Comparison of ENCODE assay signal across 8 cellular contexts in the genomic region with DNA sequence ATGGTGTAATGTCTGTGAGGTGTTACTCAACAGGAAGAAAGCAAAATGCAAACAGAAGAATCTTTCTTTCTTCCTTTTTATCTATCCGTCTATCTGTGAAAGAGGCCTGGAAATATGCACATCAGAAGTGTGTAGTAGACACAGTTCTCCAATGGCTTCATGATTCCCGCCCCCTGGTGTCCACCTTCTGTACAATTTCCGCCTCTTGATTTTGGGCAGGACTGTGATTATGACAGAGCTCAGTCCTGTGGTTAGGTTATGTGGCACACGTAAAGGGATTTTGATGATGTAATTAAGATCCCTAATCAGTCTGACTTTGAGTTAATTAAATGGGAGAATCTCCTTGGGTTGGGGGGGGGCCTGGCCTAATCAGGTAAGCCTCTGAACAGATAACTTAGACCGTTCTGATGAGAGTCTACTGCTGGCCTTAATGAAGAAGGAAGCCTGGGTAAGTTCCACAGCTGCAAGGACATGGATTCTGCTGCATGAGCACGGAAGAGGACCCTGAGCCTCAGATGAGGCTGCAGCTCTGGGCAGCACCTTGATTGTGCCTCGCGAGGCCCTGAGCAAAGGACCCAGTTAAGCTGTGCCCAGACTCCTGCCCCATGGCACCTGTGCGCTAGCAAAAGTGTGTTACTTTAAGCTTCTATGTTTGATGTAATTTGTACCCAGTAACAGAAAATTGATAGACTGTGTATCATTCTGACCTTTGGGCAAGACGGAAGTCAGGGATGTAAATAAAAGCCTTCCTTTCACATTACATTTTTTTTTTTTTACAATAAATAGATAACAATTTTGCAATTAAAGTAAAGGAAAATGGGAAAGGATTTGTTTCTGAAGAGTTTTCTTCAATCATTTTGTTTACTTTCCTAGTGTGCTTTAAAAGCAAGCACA. TPM values are rescaled to one million over a fixed set of nuclear protein-coding genes. Genes with fewer than 3 reads are reported as not detected.
DNase-seq lines count a peak whose midpoint lies in the region; ATAC-seq, FAIRE-seq and TF ChIP-seq lines count a peak whose summit lies in the region.

No MANE protein-coding gene starts in this region.

- no peak overlapping the region for H3K4me2 ChIP-seq in HepG2 (ENCODE audit: low read depth, low read length)

- H3K36me3 ChIP-seq in HepG2 (replicated peaks in 1 of 2; ENCODE audit: control insufficient read depth in 1 of 2, insufficient read depth in 2 of 2, low read length in 2 of 2) (no peaks in the 10 kb centered on the region), esophagus squamous epithelium (no peaks in the 10 kb centered on the region)

- TF ChIP-seq CTCF in HepG2 (CRISPR knock-in tag; IDR thresholded peaks at IDR 0.05) (peak; percentile 64), esophagus squamous epithelium (IDR thresholded peaks at IDR 0.05) (peak in 1 of 6 experiments; percentile 24)

- peak; percentile 81 for FAIRE-seq in HepG2 (lab: Jason Lieb, UNC)

- TF ChIP-seq POLR2A in HepG2 (IDR thresholded peaks at IDR 0.05; ENCODE audit: insufficient read depth in 1 of 2, low read depth in 2 of 2, low read length in 2 of 2) (no peak), esophagus squamous epithelium (IDR thresholded peaks at IDR 0.05) (no peak)

- H3K4me3 ChIP-seq in HepG2 (replicated peaks in 1 of 3; ENCODE audit: insufficient read depth in 1 of 3, low read depth in 2 of 3, low read length in 3 of 3), result no peak overlapping the region
- no peak overlapping the region for H3K4me3 ChIP-seq in esophagus squamous epithelium

- H3K9me3 ChIP-seq in HepG2 (ENCODE audit: low read length), result no peaks in the 10 kb centered on the region
- no peaks in the 10 kb centered on the region for H3K9me3 ChIP-seq in esophagus squamous epithelium

- no peaks in the 10 kb centered on the region for H3K79me2 ChIP-seq in HepG2 (ENCODE audit: insufficient read depth, low read length)

- H3K27me3 ChIP-seq in HepG2 (ENCODE audit: control insufficient read depth in 1 of 2, insufficient read depth in 2 of 2, low read length in 2 of 2) (no peaks in the 10 kb centered on the region), esophagus squamous epithelium (peaks cover 0 to 11% (median 0%) of the 10 kb centered on the region in 4 donors)

- peaks cover 6% of the 10 kb centered on the region; the same call in 1 of the 2 replicates for H3K4me1 ChIP-seq in HepG2 (ENCODE audit: insufficient read depth, low read length)
- H3K4me1 ChIP-seq in esophagus squamous epithelium, result peaks cover 0 to 8% (median 0%) of the 10 kb centered on the region in 3 donors

- POLR2A ChIA-PET in HepG2 (lab: Yijun Ruan, JAX), result no interaction called here

- peak; percentile 50 for TF ChIP-seq RAD21 in HepG2 (CRISPR knock-in tag; IDR thresholded peaks at IDR 0.05)

- H3K9ac ChIP-seq in HepG2 (ENCODE audit: insufficient read depth, low read depth, low read length), result no peak overlapping the region

- TF ChIP-seq EP300 in HepG2 (IDR thresholded peaks at IDR 0.05; ENCODE audit: low read depth in 2 of 2, low read length in 2 of 2), result no peak
- TF ChIP-seq EP300 in HepG2 (CRISPR knock-in tag; IDR thresholded peaks at IDR 0.05; ENCODE audit: borderline replicate concordance), result no peak

- intact Hi-C loops in HepG2 (cut with micrococcal nuclease; ENCODE audit: unreplicated experiment), result loop anchor here (1.0 kb wide), 1 partner anchor 65 kb away; no protein-coding TSS in a partner anchor
- intact Hi-C loops in esophagus squamous epithelium (cut with DNase I), result no loop called here

- WGBS in HepG2 (ENCODE audit: low lambda C conversion rate), result 45% methylated on average over 10 of the region's 10 CpGs
- WGBS in esophagus squamous epithelium, 2 donors, result 73 to 86% methylated on average over 10 of the region's 10 CpGs

- H2AFZ ChIP-seq in HepG2 (ENCODE audit: low read length), result no peak overlapping the region

- H3K27ac ChIP-seq in HepG2 (ENCODE audit: extremely low read length, insufficient read depth, low read length) (no peak overlapping the region), esophagus squamous epithelium (no peak overlapping the region)

- BruUV-seq in HepG2 (replicated peaks; lab: Mats Ljungman, UMichigan), result no TSS peak

- ATAC-seq in HepG2 (peak; percentile 97), GM21576 (IDR thresholded peaks at IDR 0.05; ENCODE audit: unreplicated experiment) (no peak), HG03097 (IDR thresholded peaks at IDR 0.05; ENCODE audit: low FRiP score, unreplicated experiment) (no peak)

- in situ Hi-C loops in HepG2 (cut with HindIII; ENCODE audit: extremely low pct_ligation_motif_present, low pct_unique_long_range_greater_than_20kb), result loop anchor here (10.0 kb wide), 1 partner anchor 224 kb away; no protein-coding TSS in a partner anchor

- CTCF ChIA-PET in HepG2 (lab: Yijun Ruan, JAX; ENCODE audit: low intra/inter-chr PET ratio, low total read pairs), result interaction anchor here (0.7 to 3.0 kb wide), 5 partner anchors 37 to 224 kb away, joined by 3 to 32 read pairs (median 6); no protein-coding TSS in a partner anchor

- no peaks in the 10 kb centered on the region for H4K20me1 ChIP-seq in HepG2 (ENCODE audit: insufficient read depth, low read length)

- peak; percentile 59 for DNase-seq in ELR (ENCODE audit: low read depth)
- DNase-seq in HuH-7 (ENCODE audit: low spot score), result peak; percentile 59
- peak; percentile 11 for DNase-seq in SKM-1 (lab: John Stamatoyannopoulos, UW; ENCODE audit: unreplicated experiment)
- peak; percentile 72 for DNase-seq in HepG2 (ENCODE audit: low spot score)
- DNase-seq in esophagus squamous epithelium (lab: John Stamatoyannopoulos, UW), result no peak
- no peak for DNase-seq in T-helper 9 cell

TF ChIP-seq in HepG2, 621 proteins besides CTCF, POLR2A, EP300 and RAD21 (continues in another document):
- TF ChIP-seq CEBPG (CRISPR knock-in tag; IDR thresholded peaks at IDR 0.05), result 0 out of 2 replicates have a peak, but pooled peaks have one; percentile 5
- no peak for TF ChIP-seq SALL2 (CRISPR knock-in tag; IDR thresholded peaks at IDR 0.05)
- TF ChIP-seq, protein P1, sequence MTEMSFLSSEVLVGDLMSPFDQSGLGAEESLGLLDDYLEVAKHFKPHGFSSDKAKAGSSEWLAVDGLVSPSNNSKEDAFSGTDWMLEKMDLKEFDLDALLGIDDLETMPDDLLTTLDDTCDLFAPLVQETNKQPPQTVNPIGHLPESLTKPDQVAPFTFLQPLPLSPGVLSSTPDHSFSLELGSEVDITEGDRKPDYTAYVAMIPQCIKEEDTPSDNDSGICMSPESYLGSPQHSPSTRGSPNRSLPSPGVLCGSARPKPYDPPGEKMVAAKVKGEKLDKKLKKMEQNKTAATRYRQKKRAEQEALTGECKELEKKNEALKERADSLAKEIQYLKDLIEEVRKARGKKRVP (CRISPR knock-in tag; IDR thresholded peaks at IDR 0.05), result 0 out of 4 replicates have a peak, but pooled peaks of 1 of the 2 experiments have one; percentile 27
- TF ChIP-seq STAG1 (CRISPR knock-in tag; IDR thresholded peaks at IDR 0.05), result peak; percentile 66
- TF ChIP-seq KDM3A (CRISPR knock-in tag; IDR thresholded peaks at IDR 0.05; ENCODE audit: low read depth), result no peak
- peak; percentile 87 for TF ChIP-seq SMC3 (IDR thresholded peaks at IDR 0.05; ENCODE audit: low read length)
- no peak for TF ChIP-seq ELF4 (CRISPR knock-in tag; IDR thresholded peaks at IDR 0.05; ENCODE audit: borderline replicate concordance)
- TF ChIP-seq ELF3 (CRISPR knock-in tag; IDR thresholded peaks at IDR 0.05), result peak; percentile 56; the same call in 1 of the 2 replicates
- no peak for TF ChIP-seq IKZF1 (IDR thresholded peaks at IDR 0.05)
- no peak for TF ChIP-seq ZBTB3 (CRISPR knock-in tag; IDR thresholded peaks at IDR 0.05; ENCODE audit: borderline replicate concordance, low read depth)
- no peak for TF ChIP-seq SRSF9 (IDR thresholded peaks at IDR 0.05; ENCODE audit: borderline replicate concordance, insufficient read depth, low read depth, low read length, poor library complexity, severe bottlenecking)

RNA-seq across cellular contexts. Expression of a gene that starts 11.3 kb away (rescaled TPM):
- 0.09 and 0.15 TPM in 2 replicates for total RNA-seq in HepG2 (2016; rRNA removed; fragmentation: Illumina TruSeq; extraction: Trizol)
- total RNA-seq in HepG2 (2016; cell fraction: cytosol; rRNA removed; fragmentation: Illumina TruSeq; extraction: Trizol; ENCODE audit: low read depth), result not detected in 2 replicates
- total RNA-seq in HepG2 (2016; cell fraction: insoluble cytoplasmic fraction; rRNA removed; fragmentation: Illumina TruSeq; extraction: Trizol), result 0.24 TPM in 1 of 2 replicates, not detected in the other
- 0.09 and 0.17 TPM in 2 replicates for total RNA-seq in HepG2 (2016; cell fraction: membrane; rRNA removed; fragmentation: Illumina TruSeq; extraction: Trizol)
- 0.22 TPM in 1 of 2 replicates, not detected in the other for total RNA-seq in HepG2 (2016; cell fraction: nucleus; rRNA removed; fragmentation: Illumina TruSeq; extraction: Trizol)
- polyA plus RNA-seq in HepG2 (2011; rRNA removed), result 0.12 and 0.17 TPM in 2 replicates
- 0.09 and 0.19 TPM in 2 replicates for polyA plus RNA-seq in HepG2 (2011; cell fraction: cytosol; rRNA removed)
- polyA plus RNA-seq in HepG2 (2011; cell fraction: nucleus; rRNA removed), result 0.14 and 0.16 TPM in 2 replicates
- 0.05 TPM in 1 of 2 replicates, not detected in the other for polyA plus RNA-seq in HepG2 (2012)
- polyA plus RNA-seq in HepG2 (2016; cell fraction: cytosol; fragmentation: Illumina TruSeq; extraction: Trizol; ENCODE audit: low read depth), result 0.07 and 0.10 TPM in 2 replicates
- 0.13 TPM in 2 replicates for polyA plus RNA-seq in HepG2 (2016; cell fraction: insoluble cytoplasmic fraction; fragmentation: Illumina TruSeq; extraction: Trizol; ENCODE audit: low read depth)
- polyA plus RNA-seq in HepG2 (2016; cell fraction: membrane; fragmentation: Illumina TruSeq; extraction: Trizol; ENCODE audit: low read depth), result 0.15 and 0.18 TPM in 2 replicates
- 0.33 and 0.39 TPM in 2 replicates for polyA plus RNA-seq in HepG2 (2016; cell fraction: nucleus; fragmentation: Illumina TruSeq; extraction: Trizol; ENCODE audit: insufficient read depth, low read depth)
- 0.18 TPM in 1 of 2 replicates, not detected in the other for polyA minus RNA-seq in HepG2 (2011; rRNA and poly(A)+ RNA removed; ENCODE audit: low replicate concordance)
- polyA minus RNA-seq in HepG2 (2011; cell fraction: cytosol; rRNA and poly(A)+ RNA removed), result 0.26 TPM in 1 of 2 replicates, not detected in the other
- polyA minus RNA-seq in HepG2 (2011; cell fraction: nucleus; rRNA and poly(A)+ RNA removed), result not detected in 2 replicates
- total RNA-seq in esophagus squamous epithelium, result under 1 TPM in 1 of 4 donors, not detected in 3; 0.19 TPM

Comparison
In these comparisons a context has a peak if more than half of its experiments do, and no peak if none do; other contexts are left out.
1. DNase-seq: peak in ELR (single experiment), HuH-7 (single experiment), SKM-1 (single experiment) and HepG2 (single experiment); none in esophagus squamous epithelium (single experiment) and T-helper 9 cell (single experiment).